7 cellular contexts compared by ENCODE assay signal in the genomic region with DNA sequence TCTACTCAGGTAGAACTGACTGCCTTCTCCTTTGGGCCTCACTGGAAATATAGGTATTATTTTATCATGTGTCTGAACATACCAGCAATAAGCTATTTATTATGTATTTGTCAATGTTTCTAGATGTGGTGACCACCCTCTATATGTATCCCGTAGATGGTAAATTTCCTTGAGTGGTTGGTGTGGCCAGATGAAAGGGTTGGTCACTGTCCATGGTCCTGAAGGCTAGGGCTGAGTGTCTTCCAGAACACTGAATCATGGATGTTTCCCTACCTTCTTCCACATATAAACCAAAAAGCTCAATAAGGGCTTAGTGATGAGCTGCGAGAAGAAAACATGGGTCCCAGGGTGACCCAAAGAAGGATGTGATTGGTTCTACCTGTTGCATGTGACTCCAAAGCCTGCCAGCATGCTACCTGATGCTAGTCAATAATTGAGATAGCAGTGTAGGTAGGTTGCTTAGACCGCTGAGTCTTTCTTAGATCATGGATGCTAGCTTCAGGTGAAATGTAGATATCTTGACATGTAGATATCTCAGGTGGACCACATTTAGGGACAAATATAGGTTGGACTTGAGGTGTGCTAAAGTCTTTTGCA.
DNase-seq lines count a peak whose midpoint lies in the region; ATAC-seq and TF ChIP-seq lines count a peak whose summit lies in the region.

No MANE protein-coding gene starts in this region.

- in situ Hi-C loops in T47D (cut with HindIII; ENCODE audit: low pct_unique_long_range_greater_than_20kb, low sequenced_read_pairs): no loop called here

- WGBS in psoas muscle, 3 donors: 59 to 61% (median 60%) methylated on average over 3 of the region's 3 CpGs
- WGBS in aorta, 2 donors: 61 to 62% methylated on average over 3 of the region's 3 CpGs

- H3K4me1 Mint-ChIP-seq in mesothelial cell of epicardium: no peaks in the 10 kb centered on the region

- H3K79me2 ChIP-seq in Karpas-422 (ENCODE audit: low read length): no peaks in the 10 kb centered on the region

- H3K27ac Mint-ChIP-seq in mesothelial cell of epicardium: no peak overlapping the region

- no peaks in the 10 kb centered on the region for H3K36me3 Mint-ChIP-seq in mesothelial cell of epicardium

- no peaks in the 10 kb centered on the region for H3K36me3 ChIP-seq in Karpas-422 (ENCODE audit: insufficient read depth, low read length)
- H3K36me3 ChIP-seq in psoas muscle (ENCODE audit: insufficient read depth in 1 of 2, low read depth in 1 of 2): no peaks in the 10 kb centered on the region
- H3K36me3 ChIP-seq in aorta (ENCODE audit: control insufficient read depth in 1 of 2, insufficient read depth in 2 of 2, low read length in 1 of 2): no peaks in the 10 kb centered on the region

- H3K27me3 ChIP-seq in Karpas-422 (ENCODE audit: low read length) (no peaks in the 10 kb centered on the region), psoas muscle (ENCODE audit: insufficient read depth in 3 of 3, low read length in 2 of 3) (peaks cover 0 to 3% (median 0%) of the 10 kb centered on the region in 3 donors), aorta (ENCODE audit: control insufficient read depth in 1 of 2, insufficient read depth in 2 of 2, low read length in 1 of 2) (no peaks in the 10 kb centered on the region)

- ATAC-seq in psoas muscle (no peak), aorta (ENCODE audit: low FRiP score) (no peak)

- H3K9ac ChIP-seq in Karpas-422 (ENCODE audit: low read length): no peak overlapping the region

- no peak overlapping the region for H3K4me2 ChIP-seq in Karpas-422 (ENCODE audit: low read depth, low read length, poor library complexity, severe bottlenecking)

- peaks cover 3% of the 10 kb centered on the region for H3K27me3 Mint-ChIP-seq in mesothelial cell of epicardium (ENCODE audit: low read depth)

- no peak overlapping the region for H3K4me3 Mint-ChIP-seq in mesothelial cell of epicardium

- H3K27ac ChIP-seq in Karpas-422 (ENCODE audit: low read length): no peak overlapping the region
- no peak overlapping the region for H3K27ac ChIP-seq in psoas muscle
- no peak overlapping the region for H3K27ac ChIP-seq in aorta (ENCODE audit: low read depth in 1 of 2, low read length in 2 of 2)

- no peak overlapping the region for H2AFZ ChIP-seq in Karpas-422 (ENCODE audit: low read length)

- H3K9me2 ChIP-seq in Karpas-422 (replicated peaks; ENCODE audit: insufficient read depth, low read length): no peaks in the 10 kb centered on the region

- no peaks in the 10 kb centered on the region for H3K9me3 Mint-ChIP-seq in mesothelial cell of epicardium

- H3K4me1 ChIP-seq in Karpas-422 (ENCODE audit: low read length) (no peaks in the 10 kb centered on the region), psoas muscle (no peaks in the 10 kb centered on the region), aorta (ENCODE audit: control insufficient read depth in 1 of 2, insufficient read depth in 2 of 2, low read length in 2 of 2) (no peaks in the 10 kb centered on the region)

- no peak for TF ChIP-seq CTCF in GM12865 (IDR thresholded peaks at IDR 0.05; ENCODE audit: insufficient read depth, low read depth, low read length, missing control alignments)
- no peak for TF ChIP-seq CTCF in mesothelial cell of epicardium (IDR thresholded peaks at IDR 0.05; ENCODE audit: unreplicated experiment)
- no peak for TF ChIP-seq CTCF in psoas muscle (IDR thresholded peaks at IDR 0.05)

- intact Hi-C loops in psoas muscle (cut with DNase I) (no loop called here), aorta (cut with DNase I) (loop anchor here in 1 of 2 donors (2.0 kb wide), 1 partner anchor 76 kb away; no protein-coding TSS in a partner anchor)

- H3K4me3 ChIP-seq in GM12865 (ENCODE audit: low read depth, low read length) (no peak overlapping the region), Karpas-422 (ENCODE audit: low read length) (no peak overlapping the region), psoas muscle (no peak overlapping the region), aorta (ENCODE audit: low read length in 2 of 2) (no peak overlapping the region)

- H3K9me3 ChIP-seq in Karpas-422 (ENCODE audit: low read length): no peaks in the 10 kb centered on the region
- H3K9me3 ChIP-seq in psoas muscle: no peaks in the 10 kb centered on the region
- no peaks in the 10 kb centered on the region for H3K9me3 ChIP-seq in aorta (ENCODE audit: control insufficient read depth, low read length)

- H4K20me1 ChIP-seq in Karpas-422 (ENCODE audit: insufficient read depth, low read depth, low read length): no peaks in the 10 kb centered on the region

- DNase-seq in GM12865 (ENCODE audit: low read depth) (peak; percentile 29), Karpas-422 (peak; percentile 61), T47D (ENCODE audit: low read depth in 1 of 2, low spot score in 1 of 2) (peak; percentile 35 to 73), mesothelial cell of epicardium (ENCODE audit: low spot score in 2 of 2, unreplicated experiment in 2 of 2) (peak; percentile 38 to 58), psoas muscle (no peak), SK-N-DZ (ENCODE audit: low spot score) (no peak), aorta (no peak)

Comparison
In these comparisons a context has a peak if more than half of its experiments do, and no peak if none do; other contexts are left out.
1. DNase-seq: peak in GM12865 (single experiment), Karpas-422 (single experiment), T47D (2 of 2) and mesothelial cell of epicardium (2 of 2); none in psoas muscle (0 of 2), SK-N-DZ (single experiment) and aorta (0 of 2).